Comparison of ENCODE assay signal across 8 cellular contexts in the genomic region with DNA sequence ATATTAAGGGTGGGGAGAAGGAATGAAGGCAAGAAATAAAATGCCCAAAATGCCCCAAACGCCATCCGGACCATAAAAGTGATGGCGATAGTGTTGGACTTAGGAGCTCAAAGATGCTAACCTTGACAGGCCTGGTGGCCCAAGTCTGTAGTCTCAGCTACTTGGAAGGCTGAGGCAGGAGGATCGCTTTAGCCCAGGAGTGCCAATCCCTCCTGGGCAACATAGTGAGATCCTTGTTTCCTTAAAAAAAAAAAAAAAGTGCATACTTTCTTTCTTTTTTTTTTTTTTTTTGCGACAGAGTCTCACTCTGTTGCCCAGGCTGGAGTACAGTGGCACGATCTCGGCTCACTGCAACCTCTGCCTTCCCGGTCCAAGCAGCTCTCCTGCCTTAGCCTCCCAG. TPM values are rescaled to one million over a fixed set of nuclear protein-coding genes. Genes with fewer than 3 reads are reported as not detected.
DNase-seq lines count a peak whose midpoint lies in the region; ATAC-seq and TF ChIP-seq lines count a peak whose summit lies in the region.

No MANE protein-coding gene starts in this region.

- DNase-seq in RWPE1 (ENCODE audit: low spot score) (no peak), epithelial cell of esophagus (ENCODE audit: low read depth) (no peak), retinal pigment epithelial cell (ENCODE audit: low read depth) (no peak), cerebellum (ENCODE audit: low spot score) (no peak), GM19240 (ENCODE audit: insufficient read length, low spot score) (no peak), NCI-H774 (lab: John Stamatoyannopoulos, UW) (no peak)

- peak overlapping the region; percentile 56 for H3K4me3 ChIP-seq in GM12875 (ENCODE audit: low read depth, low read length)
- peak overlapping the region; percentile 88 for H3K4me3 ChIP-seq in epithelial cell of esophagus (ENCODE audit: low read length)
- peak overlapping the region; percentile 75 for H3K4me3 ChIP-seq in retinal pigment epithelial cell (ENCODE audit: low read length)

- POLR2A ChIA-PET in RWPE1 (lab: Yijun Ruan, JAX; ENCODE audit: low non-redundant PET) = interaction anchor here (0.7 to 2.1 kb wide), 2 partner anchors 16 to 64 kb away, joined by 3 to 12 read pairs; a partner anchor contains a TSS

- peak overlapping the region; percentile 99 for H3K27ac ChIP-seq in RWPE1

- CTCF ChIA-PET in RWPE1 (lab: Yijun Ruan, JAX) = interaction anchor here (1.3 kb wide), 1 partner anchor 143 kb away, joined by 4 read pairs; no protein-coding TSS in a partner anchor

- no peak for ATAC-seq in GM19023 (IDR thresholded peaks at IDR 0.05; ENCODE audit: unreplicated experiment)

- TF ChIP-seq CTCF in GM12875 (IDR thresholded peaks at IDR 0.05; ENCODE audit: borderline replicate concordance, insufficient read depth, low read depth, low read length) = no peak
- TF ChIP-seq CTCF in RWPE1 (conservative IDR thresholded peaks at IDR 0.05; ENCODE audit: low read depth) = no peak
- no peak for TF ChIP-seq CTCF in epithelial cell of esophagus (IDR thresholded peaks at IDR 0.05; ENCODE audit: insufficient read depth, low read depth, low read length, missing control alignments)
- no peak for TF ChIP-seq CTCF in retinal pigment epithelial cell (conservative IDR thresholded peaks at IDR 0.05; ENCODE audit: low read depth, low read length)

RNA-seq across cellular contexts. Expression of gene MRI1, which starts 32.0 kb away (rescaled TPM):
- total RNA-seq in cerebellum = 22.1 TPM

RNA-seq across cellular contexts. Expression of gene C19orf53, which starts 41.9 kb away (rescaled TPM):
- 15.5 TPM for total RNA-seq in cerebellum
